Comparison of ENCODE assay signal across 22 cellular contexts in the genomic region with DNA sequence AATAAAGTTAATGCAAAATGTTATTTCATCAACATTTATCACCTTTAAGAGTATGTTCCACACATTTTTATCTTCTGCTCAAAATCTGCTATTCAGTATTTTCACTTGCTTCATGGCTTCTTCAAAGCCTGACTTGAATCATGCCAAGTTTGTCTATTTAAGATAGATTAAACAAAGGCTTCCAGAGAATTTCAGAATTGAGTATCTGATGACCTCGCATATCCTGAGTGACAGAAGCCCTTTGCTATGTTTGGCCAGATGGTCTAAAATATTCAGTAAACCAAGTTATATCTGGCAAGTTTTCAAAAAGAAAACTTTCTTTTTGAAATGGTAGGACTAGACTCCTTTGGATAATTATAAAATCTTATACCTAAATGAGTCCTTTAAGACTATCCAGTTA.
DNase-seq lines count a peak whose midpoint lies in the region; FAIRE-seq and TF ChIP-seq lines count a peak whose summit lies in the region.
"Had no signal": no experiment of that assay in that cellular context is flagged by ENCODE, and none has a peak within 500 bp of the region (broad histone marks: within the 10 kb centered on the region; RNA-seq: fewer than 3 reads in every experiment).

No MANE protein-coding gene starts in this region.

- H3K36me3 ChIP-seq in mesenchymal stem cell (ENCODE audit: control insufficient read depth in 1 of 2, insufficient read depth in 2 of 2, low read depth in 1 of 2, low read length in 2 of 2) (no peaks in the 10 kb centered on the region), neuronal stem cell (replicated peaks in 1 of 2; ENCODE audit: control insufficient read depth in 2 of 2, insufficient read depth in 2 of 2, low read length in 2 of 2) (no peaks in the 10 kb centered on the region)
- no peaks in the 10 kb centered on the region for H3K36me3 ChIP-seq in effector memory CD4-positive, alpha-beta T cell (ENCODE audit: control insufficient read depth, insufficient read depth, low read length)
- H3K36me3 ChIP-seq: stomach had no signal

- H3K4me3 ChIP-seq in AG04450 (ENCODE audit: low read depth, low read length), result no peak overlapping the region
- H3K4me3 ChIP-seq in mesenchymal stem cell (ENCODE audit: insufficient read depth in 1 of 2, low read depth in 1 of 2, low read length in 2 of 2), result no peak overlapping the region
- H3K4me3 ChIP-seq in neuronal stem cell (ENCODE audit: low read length in 2 of 2), result no peak overlapping the region
- no peak overlapping the region for H3K4me3 ChIP-seq in effector memory CD4-positive, alpha-beta T cell (ENCODE audit: insufficient read depth, low read depth, low read length, poor library complexity, severe bottlenecking)
- H3K4me3 ChIP-seq: hepatocyte, lung, skin epidermis, stomach had no signal

- no peak overlapping the region for H3K14ac ChIP-seq in mesenchymal stem cell (ENCODE audit: low read length in 2 of 2)
- no peak overlapping the region for H3K14ac ChIP-seq in neuronal stem cell (ENCODE audit: low read length)

- H4K8ac ChIP-seq in mesenchymal stem cell (ENCODE audit: low read length), result no peak overlapping the region
- no peak overlapping the region for H4K8ac ChIP-seq in neuronal stem cell (ENCODE audit: low read depth, low read length)

- H3K4me2 ChIP-seq in mesenchymal stem cell (ENCODE audit: low read length, poor library complexity, severe bottlenecking) (no peak overlapping the region), neuronal stem cell (ENCODE audit: insufficient read depth, low read length, poor library complexity, severe bottlenecking) (no peak overlapping the region)
- H3K4me2 ChIP-seq: hepatocyte had no signal

- CTCF ChIA-PET in AG04450 (lab: Charles Lee), result no interaction called here

- H3K9ac ChIP-seq in mesenchymal stem cell (ENCODE audit: low read length) (no peak overlapping the region), neuronal stem cell (ENCODE audit: low read depth, low read length, poor library complexity) (no peak overlapping the region)

- H3K27ac ChIP-seq in AG04450 (ENCODE audit: low read depth, low read length) (no peak overlapping the region), mesenchymal stem cell (ENCODE audit: low read length, poor library complexity, severe bottlenecking) (no peak overlapping the region), neuronal stem cell (replicated peaks; ENCODE audit: low read length) (no peak overlapping the region)
- H3K27ac ChIP-seq in effector memory CD4-positive, alpha-beta T cell (ENCODE audit: insufficient read depth, low read length, poor library complexity, severe bottlenecking), result no peak overlapping the region
- H3K27ac ChIP-seq: hepatocyte, skin epidermis, stomach had no signal

- H3K18ac ChIP-seq in mesenchymal stem cell (ENCODE audit: low read depth in 1 of 2, low read length in 2 of 2) (no peak overlapping the region), neuronal stem cell (ENCODE audit: low read length) (no peak overlapping the region)

- H2AK5ac ChIP-seq in mesenchymal stem cell (ENCODE audit: low read length, severe bottlenecking) (no peak overlapping the region), neuronal stem cell (ENCODE audit: low read depth, low read length) (no peak overlapping the region)

- FAIRE-seq in D721Med (lab: Jason Lieb, UNC), result no peak

- H2BK5ac ChIP-seq in mesenchymal stem cell (ENCODE audit: low read depth, low read length, poor library complexity, severe bottlenecking) (no peak overlapping the region), neuronal stem cell (ENCODE audit: low read length) (no peak overlapping the region)

- H2BK15ac ChIP-seq in mesenchymal stem cell (ENCODE audit: low read depth, poor library complexity, severe bottlenecking) (no peak overlapping the region), neuronal stem cell (ENCODE audit: low read length) (no peak overlapping the region)

- H2BK120ac ChIP-seq in mesenchymal stem cell (ENCODE audit: low read depth, low read length) (no peak overlapping the region), neuronal stem cell (ENCODE audit: low read depth, low read length) (no peak overlapping the region)

- DNase-seq in AG04450 (ENCODE audit: low read depth, low spot score) (peak; percentile 13), M059J (ENCODE audit: low read depth) (peak; percentile 46), dermis blood vessel endothelial cell (peak; percentile 28), mesenchymal stem cell (peak; percentile 6), D721Med (ENCODE audit: insufficient read length, low spot score) (no peak), GF-D8 (lab: John Stamatoyannopoulos, UW) (no peak), neuronal stem cell (ENCODE audit: low spot score) (no peak)
- DNase-seq in effector memory CD4-positive, alpha-beta T cell, result no peak
- DNase-seq: activated CD4-positive, alpha-beta T cell treated with anti-CD3 and anti-CD28 coated beads for 1 hour; activated CD8-positive, alpha-beta memory T cell treated with anti-CD3 and anti-CD28 coated beads, Interleukin-2, amount 10 ng/mL, durations not matched to agents 7 days and 5 days; activated naive CD8-positive, alpha-beta T cell treated with anti-CD3 and anti-CD28 coated beads, Interleukin-2, amount 10 ng/mL, durations not matched to agents 7 days and 5 days; caudate nucleus; DMS 273 treated with DMSO at 0.1 percent for 48 hours; H7; islet precursor cell; NCI-H1694; NCI-H2227 treated with DMSO at 0.1 percent for 48 hours; stimulated activated CD4-positive, alpha-beta T cell treated with anti-CD3 and anti-CD28 coated beads, Interleukin-4, amount 100 ng/mL, for 1 hour; stomach had no signal

- H2AFZ ChIP-seq in mesenchymal stem cell (ENCODE audit: low read depth, low read length) (no peak overlapping the region), neuronal stem cell (ENCODE audit: low read length) (no peak overlapping the region)
- H2AFZ ChIP-seq: hepatocyte had no signal

- WGBS in mesenchymal stem cell, result 14% methylated on average over 1 of the region's 1 CpG
- WGBS in neuronal stem cell (ENCODE audit: extremely low coverage in 2 of 2, insufficient read length in 2 of 2, insufficient replicate concordance in 1 of 2), 2 donors, result no CpG with 5 or more reads among the region's 1 CpG

- no peaks in the 10 kb centered on the region for H3K79me1 ChIP-seq in mesenchymal stem cell (replicated peaks; ENCODE audit: low read length, poor library complexity, severe bottlenecking)
- H3K79me1 ChIP-seq in neuronal stem cell (ENCODE audit: low read depth, low read length), result no peaks in the 10 kb centered on the region

- H3K4ac ChIP-seq in mesenchymal stem cell (ENCODE audit: low read depth in 1 of 2, low read length in 2 of 2) (no peak overlapping the region), neuronal stem cell (ENCODE audit: low read length) (no peak overlapping the region)

- TF ChIP-seq CTCF in AG04450 (IDR thresholded peaks at IDR 0.05; ENCODE audit: low read depth, low read length) (no peak), D721Med (IDR thresholded peaks at IDR 0.05; ENCODE audit: insufficient read depth, missing control alignments) (no peak)

- POLR2A ChIA-PET in AG04450 (lab: Yijun Ruan, JAX), result no interaction called here

- no peak overlapping the region for H4K91ac ChIP-seq in mesenchymal stem cell (ENCODE audit: low read length)
- no peak overlapping the region for H4K91ac ChIP-seq in neuronal stem cell (ENCODE audit: low read depth, low read length, poor library complexity)

- H3K4me1 ChIP-seq in mesenchymal stem cell (ENCODE audit: control insufficient read depth, insufficient read depth, low read depth, low read length), result no peaks in the 10 kb centered on the region
- no peaks in the 10 kb centered on the region for H3K4me1 ChIP-seq in neuronal stem cell (ENCODE audit: control insufficient read depth in 2 of 2, insufficient read depth in 1 of 2, low read depth in 1 of 2, low read length in 2 of 2)
- H3K4me1 ChIP-seq in effector memory CD4-positive, alpha-beta T cell (ENCODE audit: control insufficient read depth, insufficient read depth, low read length, poor library complexity, severe bottlenecking), result no peaks in the 10 kb centered on the region
- H3K4me1 ChIP-seq: stomach had no signal

- no peak overlapping the region for H2BK12ac ChIP-seq in mesenchymal stem cell (ENCODE audit: low read length in 2 of 2)
- H2BK12ac ChIP-seq in neuronal stem cell (ENCODE audit: low read length), result no peak overlapping the region

- no peaks in the 10 kb centered on the region for H3K27me3 ChIP-seq in AG04450 (ENCODE audit: control insufficient read depth, insufficient read depth, low read length)
- no peaks in the 10 kb centered on the region for H3K27me3 ChIP-seq in mesenchymal stem cell (ENCODE audit: control insufficient read depth in 1 of 2, insufficient read depth in 1 of 2, low read length in 2 of 2)
- no peaks in the 10 kb centered on the region for H3K27me3 ChIP-seq in neuronal stem cell (ENCODE audit: control insufficient read depth in 3 of 3, insufficient read depth in 3 of 3, low read depth in 1 of 3, low read length in 3 of 3)
- H3K27me3 ChIP-seq in effector memory CD4-positive, alpha-beta T cell (replicated peaks; ENCODE audit: control insufficient read depth, insufficient read depth, low read length, poor library complexity, severe bottlenecking), result no peaks in the 10 kb centered on the region
- H3K27me3 ChIP-seq: hepatocyte, stomach had no signal

- H3K23ac ChIP-seq in mesenchymal stem cell (ENCODE audit: low read length in 2 of 2) (no peak overlapping the region), neuronal stem cell (ENCODE audit: low read depth, low read length, poor library complexity) (no peak overlapping the region)

- no peaks in the 10 kb centered on the region for H3K9me3 ChIP-seq in AG04450 (ENCODE audit: control insufficient read depth, insufficient read depth, low read length)
- H3K9me3 ChIP-seq in mesenchymal stem cell (ENCODE audit: control insufficient read depth, low read length), result no peaks in the 10 kb centered on the region
- H3K9me3 ChIP-seq in neuronal stem cell (replicated peaks in 1 of 2; ENCODE audit: control insufficient read depth in 2 of 2, insufficient read depth in 1 of 2, low read depth in 1 of 2, low read length in 2 of 2), result no peaks in the 10 kb centered on the region
- no peaks in the 10 kb centered on the region for H3K9me3 ChIP-seq in effector memory CD4-positive, alpha-beta T cell (ENCODE audit: control insufficient read depth, low read length)
- H3K9me3 ChIP-seq: stomach had no signal

Comparison
In these comparisons a context has a peak if more than half of its experiments do, and no peak if none do; other contexts are left out.
1. DNase-seq: peak in AG04450 (single experiment), M059J (single experiment), dermis blood vessel endothelial cell (single experiment) and mesenchymal stem cell (single experiment); none in D721Med (single experiment), GF-D8 (single experiment), neuronal stem cell (single experiment) and effector memory CD4-positive, alpha-beta T cell (0 of 3).